In genomic region chr9:76905984-76906861, GRCh38 we compare ENCODE assay signal across 8 cellular contexts. TPM values are rescaled to one million over a fixed set of nuclear protein-coding genes. Genes with fewer than 3 reads are reported as not detected.
DNase-seq lines count a peak whose midpoint lies in the region; ATAC-seq and TF ChIP-seq lines count a peak whose summit lies in the region.

Gene PRUNE2, minus strand, starts transcription at chr9:76906114. Its CDS starts 151 bp downstream, at chr9:76905963.

- H3K27ac ChIP-seq in iPS DF 6.9 (ENCODE audit: low read length): no peak within 1 kb of the TSS
- H3K27ac ChIP-seq in sigmoid colon: peak within 1 kb of the TSS; percentile 85 to 95 (median 88)
- H3K27ac ChIP-seq in Karpas-422 (ENCODE audit: low read length): no peak within 1 kb of the TSS

- no TSS peak for BruUV-seq in MCF 10A (replicated peaks; lab: Mats Ljungman, UMichigan)

- intact Hi-C loops in MCF 10A (cut with micrococcal nuclease): no loop called here
- intact Hi-C loops in sigmoid colon (cut with DNase I): loop anchor here (2.0 to 10.0 kb wide), 4 partner anchors 81 to 301 kb away; partner anchors contain the start of gene PCA3

- no peaks in the 10 kb centered on the region for H3K4me1 Mint-ChIP-seq in HFFc6 (ENCODE audit: low read depth)
- peaks cover 14% of the 10 kb centered on the region for H3K4me1 Mint-ChIP-seq in MCF 10A (ENCODE audit: insufficient read depth, unreplicated experiment)
- H3K4me1 Mint-ChIP-seq in T-helper 17 cell: peaks cover 2% of the 10 kb centered on the region

- peaks cover 39% of the 10 kb centered on the region for H3K27me3 Mint-ChIP-seq in HFFc6 (ENCODE audit: insufficient read depth)
- peaks cover 38% of the 10 kb centered on the region for H3K27me3 Mint-ChIP-seq in MCF 10A (ENCODE audit: insufficient read depth, unreplicated experiment)
- peaks cover 73% of the 10 kb centered on the region for H3K27me3 Mint-ChIP-seq in T-helper 17 cell

- no peak for TF ChIP-seq CTCF in BJ (IDR thresholded peaks at IDR 0.05; ENCODE audit: insufficient read depth, low read depth, low read length)
- TF ChIP-seq CTCF in HFFc6 (IDR thresholded peaks at IDR 0.05): no peak
- no peak for TF ChIP-seq CTCF in MCF 10A (IDR thresholded peaks at IDR 0.05; ENCODE audit: unreplicated experiment)
- no peak for TF ChIP-seq CTCF in sigmoid colon (IDR thresholded peaks at IDR 0.05)

- ATAC-seq in T-helper 17 cell: no peak

- H3K9me3 ChIP-seq in iPS DF 6.9 (ENCODE audit: control insufficient read depth, insufficient read depth, low read length) (no peaks in the 10 kb centered on the region), sigmoid colon (no peaks in the 10 kb centered on the region), T-helper 17 cell (ENCODE audit: control insufficient read depth, low read length, poor library complexity, severe bottlenecking) (no peaks in the 10 kb centered on the region), Karpas-422 (ENCODE audit: low read length) (no peaks in the 10 kb centered on the region)

- no peaks in the 10 kb centered on the region for H3K9me2 ChIP-seq in Karpas-422 (replicated peaks; ENCODE audit: insufficient read depth, low read length)

- CTCF ChIA-PET in BJ (lab: Yijun Ruan, JAX): interaction anchor here (0.7 kb wide), 1 partner anchor 96 kb away, joined by 3 read pairs; no protein-coding TSS in a partner anchor
- CTCF ChIA-PET in MCF 10A (lab: Yijun Ruan, JAX): no interaction called here

- H3K27me3 ChIP-seq in BJ (ENCODE audit: control insufficient read depth, insufficient read depth, low read length) (peaks cover 8% of the 10 kb centered on the region), iPS DF 6.9 (ENCODE audit: control insufficient read depth, insufficient read depth, low read length) (no peaks in the 10 kb centered on the region; the same call in 1 of the 2 replicates), sigmoid colon (no peaks in the 10 kb centered on the region), Karpas-422 (ENCODE audit: low read length) (no peaks in the 10 kb centered on the region)

- no peaks in the 10 kb centered on the region for H3K79me2 ChIP-seq in Karpas-422 (ENCODE audit: low read length)

- H3K4me3 Mint-ChIP-seq in HFFc6 (0 out of 2 replicates have a peak within 1 kb of the TSS, but pooled peaks have one; percentile 33), MCF 10A (ENCODE audit: unreplicated experiment) (peak within 1 kb of the TSS; percentile 70), T-helper 17 cell (no peak within 1 kb of the TSS)

- no peak for DNase-seq in BJ (ENCODE audit: low read depth)
- DNase-seq in HFFc6: peak; percentile 3
- peak; percentile 65 for DNase-seq in NCI-H460 (ENCODE audit: extremely low read depth, low read depth)
- peak; percentile 75 for DNase-seq in MCF 10A (ENCODE audit: unreplicated experiment)
- peak; percentile 89 for DNase-seq in iPS DF 6.9 (ENCODE audit: low read depth, low spot score)
- peak; percentile 94 for DNase-seq in sigmoid colon
- DNase-seq in T-helper 17 cell: no peak
- no peak for DNase-seq in Karpas-422

- no peak within 1 kb of the TSS for H3K9ac ChIP-seq in Karpas-422 (ENCODE audit: low read length)

- H3K27ac Mint-ChIP-seq in HFFc6: no peak within 1 kb of the TSS
- H3K27ac Mint-ChIP-seq in MCF 10A (ENCODE audit: low read depth, unreplicated experiment): no peak within 1 kb of the TSS
- H3K27ac Mint-ChIP-seq in T-helper 17 cell: no peak within 1 kb of the TSS

- POLR2A ChIA-PET in BJ (lab: Charles Lee) (no interaction called here), MCF 10A (lab: Yijun Ruan, JAX) (interaction anchor here (0.6 to 0.8 kb wide), 5 partner anchors 9 to 147 kb away, joined by 3 to 5 read pairs (median 3); no protein-coding TSS in a partner anchor)

- peak; percentile 88 to 98 for TF ChIP-seq POLR2A in sigmoid colon (IDR thresholded peaks at IDR 0.05)

- H2AFZ ChIP-seq in Karpas-422 (ENCODE audit: low read length): no peak within 1 kb of the TSS

- peak in 2 of 4 donors; percentile 26 to 83 for TF ChIP-seq EP300 in sigmoid colon (IDR thresholded peaks at IDR 0.05)

- H3K36me3 ChIP-seq in BJ (ENCODE audit: control insufficient read depth, insufficient read depth, low read length) (no peaks in the 10 kb centered on the region), iPS DF 6.9 (ENCODE audit: control insufficient read depth, insufficient read depth, low read length) (no peaks in the 10 kb centered on the region), sigmoid colon (no peaks in the 10 kb centered on the region), Karpas-422 (ENCODE audit: insufficient read depth, low read length) (no peaks in the 10 kb centered on the region)

- WGBS in iPS DF 6.9 (ENCODE audit: insufficient coverage, insufficient read length): no CpG with 5 or more reads among the region's 72 CpGs
- WGBS in sigmoid colon, 2 donors: 1 to 2% methylated on average over 72 of the region's 72 CpGs

- H3K4me3 ChIP-seq in BJ (ENCODE audit: low read depth, low read length): peak within 1 kb of the TSS; percentile 41
- H3K4me3 ChIP-seq in iPS DF 6.9 (ENCODE audit: low read length): peak within 1 kb of the TSS; percentile 59; the same call in 1 of the 2 replicates
- peak within 1 kb of the TSS; percentile 50 to 82 (median 75) for H3K4me3 ChIP-seq in sigmoid colon
- no peak within 1 kb of the TSS for H3K4me3 ChIP-seq in Karpas-422 (ENCODE audit: low read length)

- H3K4me1 ChIP-seq in iPS DF 6.9 (ENCODE audit: control insufficient read depth, insufficient read depth, low read length): peaks cover 11% of the 10 kb centered on the region
- H3K4me1 ChIP-seq in sigmoid colon: peaks cover 0 to 23% (median 9%) of the 10 kb centered on the region in 4 donors
- no peaks in the 10 kb centered on the region for H3K4me1 ChIP-seq in Karpas-422 (ENCODE audit: low read length)

- H3K9me3 Mint-ChIP-seq in HFFc6 (no peaks in the 10 kb centered on the region), MCF 10A (ENCODE audit: unreplicated experiment) (no peaks in the 10 kb centered on the region)

- H3K4me2 ChIP-seq in Karpas-422 (ENCODE audit: low read depth, low read length, poor library complexity, severe bottlenecking): no peak within 1 kb of the TSS

- H3K36me3 Mint-ChIP-seq in HFFc6 (ENCODE audit: low read depth) (no peaks in the 10 kb centered on the region), MCF 10A (ENCODE audit: insufficient read depth, unreplicated experiment) (no peaks in the 10 kb centered on the region), T-helper 17 cell (ENCODE audit: low read depth) (peaks cover 2% of the 10 kb centered on the region)

- H4K20me1 ChIP-seq in Karpas-422 (ENCODE audit: insufficient read depth, low read depth, low read length): no peaks in the 10 kb centered on the region

RNA-seq across cellular contexts. Expression of gene PRUNE2, which starts in this region (rescaled TPM):
- polyA plus RNA-seq in BJ (2011; rRNA removed) (0.78 and 1.3 TPM in 2 replicates), sigmoid colon (10 to 100 TPM in 1 of 3 donors, 1 to 10 TPM in 2; 7.4 to 32.2 (median 8.4) TPM)
- 1.7 and 2.1 TPM in 2 replicates for polyA minus RNA-seq in BJ (2011; rRNA and poly(A)+ RNA removed)
- total RNA-seq in HFFc6 (2021; fragmentation: NEBNext Ultra II Directional; extraction: Animal tissue kit (Norgen Biotek cat#: 25700)): under 1 TPM in 4 of 6 experiments, not detected in 2; 0.02 to 0.29 (median 0.16) TPM
- 0.27 and 0.35 TPM in 2 replicates for total RNA-seq in NCI-H460 (2014; rRNA removed; shearing (Covaris generic))
- polyA plus RNA-seq in NCI-H460 (2014; cell fraction: nucleus; rRNA removed): 0.31 and 0.41 TPM in 2 replicates
- total RNA-seq in MCF 10A (2022) (0.29 and 0.63 TPM in 2 replicates), sigmoid colon (100 to 1,000 TPM; 440 to 536 (median 490) TPM), T-helper 17 cell (under 1 TPM in 1 of 2 donors, not detected in 1; 0.40 TPM)
- total RNA-seq in Karpas-422 (2014; rRNA removed; shearing (Covaris generic); ENCODE audit: low replicate concordance): 0.48 and 1.0 TPM in 2 replicates

Comparison
In these comparisons a context has a peak if more than half of its experiments do, and no peak if none do; other contexts are left out.
1. RNA of gene PRUNE2 (total RNA-seq): 440 to 536 TPM in sigmoid colon; 0.29 to 0.63 TPM in MCF 10A, 0.48 to 1.0 TPM in Karpas-422, 0.40 TPM in T-helper 17 cell, 0.27 to 0.35 TPM in NCI-H460 and 0.02 to 0.29 TPM in HFFc6; every median in the first group is over 100 times any median in the second.
2. Peak in DNase-seq in HFFc6; RNA of the gene not detected or under 1 TPM.
3. Peak in DNase-seq in NCI-H460; RNA of the gene not detected or under 1 TPM.
4. Peak in DNase-seq in MCF 10A; RNA of the gene not detected or under 1 TPM.
5. DNase-seq: peak in iPS DF 6.9 (single experiment) and sigmoid colon (single experiment); none in BJ (single experiment), T-helper 17 cell (0 of 3) and Karpas-422 (single experiment).
6. H3K27ac ChIP-seq: peak in sigmoid colon (4 of 4); none in iPS DF 6.9 (single experiment) and Karpas-422 (single experiment).